Comparison of ENCODE assay signal across 1 cellular context in the genomic region with DNA sequence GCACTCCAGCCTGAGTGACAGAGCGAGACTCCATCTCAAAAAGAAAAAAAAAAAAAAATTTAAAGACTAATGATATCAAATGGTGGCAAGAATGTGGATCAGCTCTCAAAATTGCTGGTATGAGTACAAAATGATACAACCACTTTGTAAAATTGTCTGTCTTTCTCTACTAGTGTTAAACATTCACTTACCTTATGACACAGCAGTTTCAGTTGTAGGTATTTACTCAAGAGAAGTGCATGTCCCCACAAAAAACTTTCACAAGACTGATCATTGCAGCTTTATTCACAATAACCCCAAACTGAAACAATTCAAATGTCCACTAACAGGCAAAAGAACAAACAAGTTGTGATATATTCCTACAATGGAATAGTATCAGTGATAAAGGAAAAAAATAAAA.
TF ChIP-seq lines count a peak whose summit lies in the region.

No MANE protein-coding gene starts in this region.

TF ChIP-seq in GM23338, 12 proteins besides CTCF, POLR2A, EP300 and RAD21 (continued from another document):
- TF ChIP-seq, protein P1, sequence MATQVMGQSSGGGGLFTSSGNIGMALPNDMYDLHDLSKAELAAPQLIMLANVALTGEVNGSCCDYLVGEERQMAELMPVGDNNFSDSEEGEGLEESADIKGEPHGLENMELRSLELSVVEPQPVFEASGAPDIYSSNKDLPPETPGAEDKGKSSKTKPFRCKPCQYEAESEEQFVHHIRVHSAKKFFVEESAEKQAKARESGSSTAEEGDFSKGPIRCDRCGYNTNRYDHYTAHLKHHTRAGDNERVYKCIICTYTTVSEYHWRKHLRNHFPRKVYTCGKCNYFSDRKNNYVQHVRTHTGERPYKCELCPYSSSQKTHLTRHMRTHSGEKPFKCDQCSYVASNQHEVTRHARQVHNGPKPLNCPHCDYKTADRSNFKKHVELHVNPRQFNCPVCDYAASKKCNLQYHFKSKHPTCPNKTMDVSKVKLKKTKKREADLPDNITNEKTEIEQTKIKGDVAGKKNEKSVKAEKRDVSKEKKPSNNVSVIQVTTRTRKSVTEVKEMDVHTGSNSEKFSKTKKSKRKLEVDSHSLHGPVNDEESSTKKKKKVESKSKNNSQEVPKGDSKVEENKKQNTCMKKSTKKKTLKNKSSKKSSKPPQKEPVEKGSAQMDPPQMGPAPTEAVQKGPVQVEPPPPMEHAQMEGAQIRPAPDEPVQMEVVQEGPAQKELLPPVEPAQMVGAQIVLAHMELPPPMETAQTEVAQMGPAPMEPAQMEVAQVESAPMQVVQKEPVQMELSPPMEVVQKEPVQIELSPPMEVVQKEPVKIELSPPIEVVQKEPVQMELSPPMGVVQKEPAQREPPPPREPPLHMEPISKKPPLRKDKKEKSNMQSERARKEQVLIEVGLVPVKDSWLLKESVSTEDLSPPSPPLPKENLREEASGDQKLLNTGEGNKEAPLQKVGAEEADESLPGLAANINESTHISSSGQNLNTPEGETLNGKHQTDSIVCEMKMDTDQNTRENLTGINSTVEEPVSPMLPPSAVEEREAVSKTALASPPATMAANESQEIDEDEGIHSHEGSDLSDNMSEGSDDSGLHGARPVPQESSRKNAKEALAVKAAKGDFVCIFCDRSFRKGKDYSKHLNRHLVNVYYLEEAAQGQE (IDR thresholded peaks at IDR 0.05; ENCODE audit: unreplicated experiment), result no peak
- TF ChIP-seq EZH2 (IDR thresholded peaks at IDR 0.05; ENCODE audit: low read depth, unreplicated experiment) (no peak), ZNF114 (CRISPR knock-in tag; IDR thresholded peaks at IDR 0.05) (no peak), STAT1 (IDR thresholded peaks at IDR 0.05; ENCODE audit: unreplicated experiment) (no peak), JUNB (IDR thresholded peaks at IDR 0.05; ENCODE audit: unreplicated experiment) (no peak), NANOG (IDR thresholded peaks at IDR 0.05; ENCODE audit: borderline replicate concordance) (no peak), CREB1 (CRISPR knock-in tag; IDR thresholded peaks at IDR 0.05; ENCODE audit: low read depth) (no peak), POLR2AphosphoS5 (IDR thresholded peaks at IDR 0.05; ENCODE audit: low read depth) (no peak)
